Comparison of ENCODE assay signal across 8 cellular contexts in the genomic region with DNA sequence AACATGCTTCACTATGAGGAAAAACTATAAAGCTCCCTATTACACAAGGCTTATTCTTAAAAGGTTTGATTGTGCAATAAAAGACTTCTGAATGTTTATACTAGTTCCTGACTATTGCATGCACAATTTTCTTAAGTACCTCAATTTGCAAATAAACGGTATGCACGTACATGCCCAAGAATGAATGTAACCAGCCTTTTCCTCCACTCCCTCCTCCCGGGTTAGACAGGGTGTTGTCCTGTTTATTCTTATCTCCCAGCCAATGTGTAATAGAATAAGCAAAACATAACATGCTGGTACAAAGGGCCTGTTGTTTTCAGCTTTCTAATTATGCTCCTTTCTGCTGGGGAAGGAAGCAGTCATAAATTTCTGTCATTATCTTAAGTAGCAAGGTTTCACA.
DNase-seq lines count a peak whose midpoint lies in the region; ATAC-seq and TF ChIP-seq lines count a peak whose summit lies in the region.

No MANE protein-coding gene starts in this region.

- no peak for TF ChIP-seq POLR2A in stomach (IDR thresholded peaks at IDR 0.05)

- peaks cover 4 to 31% (median 20%) of the 10 kb centered on the region in 4 donors for H3K4me1 ChIP-seq in stomach

- H3K4me3 Mint-ChIP-seq in glutamatergic neuron (ENCODE audit: unreplicated experiment) = no peak overlapping the region

- H3K9me3 Mint-ChIP-seq in glutamatergic neuron (ENCODE audit: unreplicated experiment) = peaks cover 2% of the 10 kb centered on the region

- DNase-seq in HL-60 (ENCODE audit: low read depth in 1 of 2, low spot score in 1 of 2) = peak; percentile 46 to 76
- peak; percentile 99 for DNase-seq in RWPE1 (ENCODE audit: low spot score)
- DNase-seq in glutamatergic neuron = no peak
- DNase-seq in stomach = no peak
- DNase-seq in DMS53 treated with DMSO at 0.1 percent for 48 hours (lab: John Stamatoyannopoulos, UW; ENCODE audit: unreplicated experiment) = no peak
- DNase-seq in SHP77 treated with DMSO at 0.1 percent for 48 hours (lab: John Stamatoyannopoulos, UW) = no peak
- DNase-seq in stimulated activated CD4-positive, alpha-beta T cell treated with anti-CD3 and anti-CD28 coated beads, Interleukin-4, amount 100 ng/mL, for 1 hour = no peak

- WGBS in stomach, 5 donors = 10 to 19% (median 17%) methylated on average over 3 of the region's 3 CpGs

- H3K27me3 ChIP-seq in HL-60 (ENCODE audit: insufficient read depth, poor library complexity, severe bottlenecking) (no peaks in the 10 kb centered on the region), stomach (no peaks in the 10 kb centered on the region)

- no peaks in the 10 kb centered on the region for H3K36me3 Mint-ChIP-seq in glutamatergic neuron (ENCODE audit: unreplicated experiment)

- TF ChIP-seq CTCF in HL-60 (IDR thresholded peaks at IDR 0.05; ENCODE audit: insufficient read depth, low read length) = no peak
- TF ChIP-seq CTCF in RWPE1 (conservative IDR thresholded peaks at IDR 0.05; ENCODE audit: low read depth) = no peak
- TF ChIP-seq CTCF in glutamatergic neuron (IDR thresholded peaks at IDR 0.05; ENCODE audit: partially characterized antibody, unreplicated experiment) = no peak
- TF ChIP-seq CTCF in stomach (IDR thresholded peaks at IDR 0.05) = no peak

- peaks cover 36% of the 10 kb centered on the region for H3K4me1 Mint-ChIP-seq in glutamatergic neuron (ENCODE audit: low read depth, unreplicated experiment)

- TF ChIP-seq EP300 in stomach (IDR thresholded peaks at IDR 0.05) = no peak

- peaks cover 7 to 22% (median 14%) of the 10 kb centered on the region in 4 donors for H3K36me3 ChIP-seq in stomach

- intact Hi-C loops in stomach (cut with DNase I; ENCODE audit: low total_unique reads) = no loop called here

- ATAC-seq in GM18520 (IDR thresholded peaks at IDR 0.05; ENCODE audit: unreplicated experiment) = no peak

- no peak overlapping the region for H3K4me3 ChIP-seq in HL-60 (replicated peaks; ENCODE audit: insufficient read depth, low read length)
- H3K4me3 ChIP-seq in stomach = no peak overlapping the region

- H3K27ac ChIP-seq in HL-60 (replicated peaks) (peak overlapping the region; percentile 73), RWPE1 (peak overlapping the region; percentile 89; the same call in 1 of the 2 replicates), stomach (peak overlapping the region in 4 of 5 donors; percentile 60 to 76 (median 68))

- CTCF ChIA-PET in RWPE1 (lab: Yijun Ruan, JAX) = interaction anchor here (0.6 to 1.3 kb wide), 7 partner anchors 12 to 1819 kb away, joined by 3 to 4 read pairs (median 4); no protein-coding TSS in a partner anchor

- H3K9me3 ChIP-seq in stomach = no peaks in the 10 kb centered on the region

- peaks cover 4% of the 10 kb centered on the region for H3K27me3 Mint-ChIP-seq in glutamatergic neuron (ENCODE audit: unreplicated experiment)

- peak overlapping the region; percentile 57 for H3K27ac Mint-ChIP-seq in glutamatergic neuron (ENCODE audit: unreplicated experiment)

- POLR2A ChIA-PET in RWPE1 (lab: Yijun Ruan, JAX; ENCODE audit: low non-redundant PET) = interaction anchor here (0.5 kb wide), 1 partner anchor 24 kb away, joined by 3 read pairs; no protein-coding TSS in a partner anchor

Comparison
In these comparisons a context has a peak if more than half of its experiments do, and no peak if none do; other contexts are left out.
1. DNase-seq: peak in HL-60 (2 of 2) and RWPE1 (single experiment); none in glutamatergic neuron (single experiment), stomach (single experiment), DMS53 treated with DMSO at 0.1 percent for 48 hours (single experiment), SHP77 treated with DMSO at 0.1 percent for 48 hours (single experiment) and stimulated activated CD4-positive, alpha-beta T cell treated with anti-CD3 and anti-CD28 coated beads, Interleukin-4, amount 100 ng/mL, for 1 hour (single experiment).
2. Peak in every context shown above with its lines, with median percentiles within 50 percentile points of each other: H3K27ac ChIP-seq.